Comparison of ENCODE assay signal across 24 cellular contexts in genomic region chr9:27212191-27212590, GRCh38.
"Had no signal": no experiment of that assay in that cellular context is flagged by ENCODE, and none has a peak within 500 bp of the region (broad histone marks: within the 10 kb centered on the region; RNA-seq: fewer than 3 reads in every experiment).

No MANE protein-coding gene starts in this region.

- H3K9me3 ChIP-seq: esophagus squamous epithelium, gastroesophageal sphincter, heart left ventricle, prostate gland, right atrium auricular region, thoracic aorta, upper lobe of left lung had no signal

- H3K4me1 Mint-ChIP-seq: activated CD4-positive, alpha-beta T cell treated with anti-CD3 and anti-CD28 coated beads for 36 hours had no signal

- H3K4me3 ChIP-seq: esophagus squamous epithelium, gastroesophageal sphincter, heart left ventricle, prostate gland, right atrium auricular region, thoracic aorta, upper lobe of left lung had no signal

- ATAC-seq: activated CD4-positive, alpha-beta T cell treated with anti-CD3 and anti-CD28 coated beads for 36 hours; activated T-cell treated with anti-CD3 and anti-CD28 coated beads, Interleukin-2, amount 50 U/mL, for 4 hours; gastroesophageal sphincter; heart left ventricle; left ventricle myocardium superior; natural killer cell treated with Interleukin-12 subunit alpha and Interleukin-12 subunit beta and Interleukin-15 and Interleukin-18, amount 100 ng/mL, for 72 hours had no signal

- H3K27me3 Mint-ChIP-seq: activated CD4-positive, alpha-beta T cell treated with anti-CD3 and anti-CD28 coated beads for 36 hours; natural killer cell treated with Interleukin-12 subunit alpha and Interleukin-12 subunit beta and Interleukin-15 and Interleukin-18, amount 100 ng/mL, for 72 hours had no signal

- DNase-seq: activated CD4-positive, alpha-beta T cell treated with anti-CD3 and anti-CD28 coated beads for 36 hours; activated CD4-positive, alpha-beta T cell treated with anti-CD3 and anti-CD28 coated beads, Interleukin-2, amount 50 U/mL, for 48 hours; activated CD8-positive, alpha-beta memory T cell treated with anti-CD3 and anti-CD28 coated beads, Interleukin-2, amount 50 U/mL, for 48 hours; activated effector memory CD4-positive, alpha-beta T cell treated with Interleukin-2 at 50 U/mL for 16 hours; activated naive CD4-positive, alpha-beta T cell treated with anti-CD3 and anti-CD28 coated beads for 36 hours; activated T-cell treated with anti-CD3 and anti-CD28 coated beads, Interleukin-2, amount 50 U/mL, for 4 hours; brain microvascular endothelial cell; central memory CD4-positive, alpha-beta T cell; dermis blood vessel endothelial cell; effector CD8-positive, alpha-beta T cell; esophagus squamous epithelium; heart left ventricle; kidney; left ventricle myocardium superior; midbrain; stimulated activated CD4-positive, alpha-beta T cell treated with anti-CD3 and anti-CD28 coated beads, Interleukin-4, amount 100 ng/mL, for 24 hours; stimulated activated naive CD4-positive, alpha-beta T cell treated with Interleukin-2 at 50 U/mL for 16 hours; T-helper 1 cell had no signal

- H3K36me3 ChIP-seq: brain microvascular endothelial cell, esophagus squamous epithelium, gastroesophageal sphincter, prostate gland, thoracic aorta had no signal

- H3K4me1 ChIP-seq: esophagus squamous epithelium, heart left ventricle, prostate gland, right atrium auricular region had no signal

- H3K9me3 Mint-ChIP-seq: activated naive CD4-positive, alpha-beta T cell treated with anti-CD3 and anti-CD28 coated beads for 36 hours; activated T-cell treated with anti-CD3 and anti-CD28 coated beads, Interleukin-2, amount 50 U/mL, for 4 hours; natural killer cell treated with Interleukin-12 subunit alpha and Interleukin-12 subunit beta and Interleukin-15 and Interleukin-18, amount 100 ng/mL, for 72 hours had no signal

- H3K27ac ChIP-seq: brain microvascular endothelial cell, esophagus squamous epithelium, gastroesophageal sphincter, heart left ventricle, prostate gland, right atrium auricular region, thoracic aorta, upper lobe of left lung had no signal

- H3K36me3 Mint-ChIP-seq: natural killer cell treated with Interleukin-12 subunit alpha and Interleukin-12 subunit beta and Interleukin-15 and Interleukin-18, amount 100 ng/mL, for 72 hours had no signal

- H3K4me3 Mint-ChIP-seq: activated CD4-positive, alpha-beta T cell treated with anti-CD3 and anti-CD28 coated beads for 36 hours; activated naive CD4-positive, alpha-beta T cell treated with anti-CD3 and anti-CD28 coated beads for 36 hours; activated T-cell treated with anti-CD3 and anti-CD28 coated beads, Interleukin-2, amount 50 U/mL, for 4 hours; natural killer cell treated with Interleukin-12 subunit alpha and Interleukin-12 subunit beta and Interleukin-15 and Interleukin-18, amount 100 ng/mL, for 72 hours had no signal

- H3K27me3 ChIP-seq: brain microvascular endothelial cell, gastroesophageal sphincter, heart left ventricle, right atrium auricular region, upper lobe of left lung had no signal

- H3K27ac Mint-ChIP-seq: activated CD4-positive, alpha-beta T cell treated with anti-CD3 and anti-CD28 coated beads for 36 hours; activated naive CD4-positive, alpha-beta T cell treated with anti-CD3 and anti-CD28 coated beads for 36 hours; natural killer cell treated with Interleukin-12 subunit alpha and Interleukin-12 subunit beta and Interleukin-15 and Interleukin-18, amount 100 ng/mL, for 72 hours had no signal
